ENCODE assay signal across 1 cellular context in the genomic region with DNA sequence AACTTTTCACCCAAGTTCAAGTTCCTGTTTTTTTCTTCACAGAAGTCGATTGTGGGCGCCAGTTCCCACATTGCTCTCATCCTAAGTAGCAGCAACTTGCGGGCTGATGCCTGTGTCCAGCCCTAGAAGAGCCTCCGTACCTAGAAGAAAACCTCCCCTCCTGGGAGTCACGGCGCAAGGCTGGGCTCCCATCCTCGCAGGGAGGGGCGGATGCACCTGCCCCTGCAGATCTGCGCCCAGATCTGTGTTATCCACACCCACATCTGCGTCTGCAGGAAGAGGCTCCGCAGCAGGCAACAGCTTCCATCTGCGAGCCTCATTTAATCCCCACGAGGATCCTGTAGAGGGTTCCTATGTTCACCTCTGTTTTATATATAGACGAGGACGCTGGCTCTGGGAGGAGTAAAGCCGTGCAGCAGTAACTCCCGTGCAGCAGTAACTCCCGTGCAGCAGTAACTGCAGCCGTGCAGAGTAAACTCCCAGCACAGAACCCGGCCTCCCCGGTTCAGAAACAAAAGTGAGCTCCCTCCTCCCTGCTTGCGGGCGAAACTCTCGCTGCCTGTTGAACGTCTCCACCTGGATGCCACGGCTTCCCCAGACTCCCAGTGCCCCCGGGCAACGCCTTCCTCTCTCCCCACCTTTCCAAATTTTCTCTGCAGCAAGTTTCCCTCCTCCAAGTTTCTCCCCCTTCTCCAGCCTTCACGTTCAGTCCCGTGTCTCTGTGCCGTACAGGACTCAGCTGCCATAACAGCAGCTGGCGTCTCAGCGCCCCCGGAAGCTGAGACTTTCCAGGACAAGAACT.
TF ChIP-seq lines count a peak whose summit lies in the region.

No MANE protein-coding gene starts in this region.

TF ChIP-seq in GM12878, 131 proteins besides CTCF, POLR2A, EP300 and RAD21:
- TF ChIP-seq SUPT20H (IDR thresholded peaks at IDR 0.05; ENCODE audit: borderline replicate concordance, control insufficient read depth, low read depth, low read length) (no peak), SIN3A (IDR thresholded peaks at IDR 0.05; ENCODE audit: low read depth, low read length) (no peak), IKZF2 (IDR thresholded peaks at IDR 0.05) (peak; percentile 15 to 38; a peak in 2 of 4 replicates), RB1 (IDR thresholded peaks at IDR 0.05; ENCODE audit: borderline replicate concordance) (no peak), CBX5 (IDR thresholded peaks at IDR 0.05; ENCODE audit: low read depth) (no peak), SMAD5 (IDR thresholded peaks at IDR 0.05; ENCODE audit: low read depth) (no peak), RCOR1 (conservative IDR thresholded peaks at IDR 0.05; ENCODE audit: low read depth, low read length) (no peak), SPI1 (IDR thresholded peaks at IDR 0.05; ENCODE audit: borderline replicate concordance, insufficient read depth, low read depth, low read length) (0 out of 2 replicates have a peak, but pooled peaks have one; percentile 10), NFXL1 (IDR thresholded peaks at IDR 0.05; ENCODE audit: borderline replicate concordance) (no peak), MXI1 (IDR thresholded peaks at IDR 0.05; ENCODE audit: low read depth, low read length) (no peak; the same call in 1 of the 2 replicates), DPF2 (IDR thresholded peaks at IDR 0.05) (0 out of 2 replicates have a peak, but pooled peaks have one; percentile 9), IKZF1 (conservative IDR thresholded peaks at IDR 0.05) (peak; percentile 75), WRNIP1 (IDR thresholded peaks at IDR 0.05; ENCODE audit: borderline replicate concordance, low read depth, low read length) (no peak), TCF3 (IDR thresholded peaks at IDR 0.05; ENCODE audit: borderline replicate concordance, insufficient read depth, low read depth, low read length) (peak; percentile 35; the same call in 1 of the 2 replicates), ZNF217 (IDR thresholded peaks at IDR 0.05) (no peak), NFYA (IDR thresholded peaks at IDR 0.05; ENCODE audit: borderline replicate concordance, low read depth, low read length) (no peak), PAX5 (IDR thresholded peaks at IDR 0.05; ENCODE audit: borderline replicate concordance, low read depth, low read length) (0 out of 2 replicates have a peak, but pooled peaks have one; percentile 17), HDGF (IDR thresholded peaks at IDR 0.05) (no peak), CREM (IDR thresholded peaks at IDR 0.05; ENCODE audit: low read depth) (0 out of 2 replicates have a peak, but pooled peaks have one; percentile 16), BHLHE40 (IDR thresholded peaks at IDR 0.05; ENCODE audit: borderline replicate concordance in 1 of 2, low read depth in 2 of 2, low read length in 1 of 2) (peak in 1 of 2 experiments; percentile 59; a peak in 3 of 4 replicates), GATAD2B (conservative IDR thresholded peaks at IDR 0.05; ENCODE audit: low read depth) (peak; percentile 33; the same call in 1 of the 2 replicates), MEF2B (IDR thresholded peaks at IDR 0.05; ENCODE audit: partially characterized antibody, poor library complexity, severe bottlenecking) (peak; percentile 44), EED (IDR thresholded peaks at IDR 0.05; ENCODE audit: low read depth) (0 out of 2 replicates have a peak, but pooled peaks have one; percentile 59), NR2F1 (conservative IDR thresholded peaks at IDR 0.05) (peak; percentile 26; the same call in 1 of the 2 replicates), TCF12 (IDR thresholded peaks at IDR 0.05; ENCODE audit: low read depth, low read length) (peak; percentile 60; the same call in 1 of the 2 replicates)
- TF ChIP-seq, protein P1, sequence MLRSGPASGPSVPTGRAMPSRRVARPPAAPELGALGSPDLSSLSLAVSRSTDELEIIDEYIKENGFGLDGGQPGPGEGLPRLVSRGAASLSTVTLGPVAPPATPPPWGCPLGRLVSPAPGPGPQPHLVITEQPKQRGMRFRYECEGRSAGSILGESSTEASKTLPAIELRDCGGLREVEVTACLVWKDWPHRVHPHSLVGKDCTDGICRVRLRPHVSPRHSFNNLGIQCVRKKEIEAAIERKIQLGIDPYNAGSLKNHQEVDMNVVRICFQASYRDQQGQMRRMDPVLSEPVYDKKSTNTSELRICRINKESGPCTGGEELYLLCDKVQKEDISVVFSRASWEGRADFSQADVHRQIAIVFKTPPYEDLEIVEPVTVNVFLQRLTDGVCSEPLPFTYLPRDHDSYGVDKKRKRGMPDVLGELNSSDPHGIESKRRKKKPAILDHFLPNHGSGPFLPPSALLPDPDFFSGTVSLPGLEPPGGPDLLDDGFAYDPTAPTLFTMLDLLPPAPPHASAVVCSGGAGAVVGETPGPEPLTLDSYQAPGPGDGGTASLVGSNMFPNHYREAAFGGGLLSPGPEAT (IDR thresholded peaks at IDR 0.05; ENCODE audit: low read depth), result peak; percentile 17; the same call in 1 of the 2 replicates
- TF ChIP-seq, protein P2, sequence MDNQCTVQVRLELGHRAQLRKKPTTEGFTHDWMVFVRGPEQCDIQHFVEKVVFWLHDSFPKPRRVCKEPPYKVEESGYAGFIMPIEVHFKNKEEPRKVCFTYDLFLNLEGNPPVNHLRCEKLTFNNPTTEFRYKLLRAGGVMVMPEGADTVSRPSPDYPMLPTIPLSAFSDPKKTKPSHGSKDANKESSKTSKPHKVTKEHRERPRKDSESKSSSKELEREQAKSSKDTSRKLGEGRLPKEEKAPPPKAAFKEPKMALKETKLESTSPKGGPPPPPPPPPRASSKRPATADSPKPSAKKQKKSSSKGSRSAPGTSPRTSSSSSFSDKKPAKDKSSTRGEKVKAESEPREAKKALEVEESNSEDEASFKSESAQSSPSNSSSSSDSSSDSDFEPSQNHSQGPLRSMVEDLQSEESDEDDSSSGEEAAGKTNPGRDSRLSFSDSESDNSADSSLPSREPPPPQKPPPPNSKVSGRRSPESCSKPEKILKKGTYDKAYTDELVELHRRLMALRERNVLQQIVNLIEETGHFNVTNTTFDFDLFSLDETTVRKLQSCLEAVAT (IDR thresholded peaks at IDR 0.05), result no peak
- TF ChIP-seq, protein P3, sequence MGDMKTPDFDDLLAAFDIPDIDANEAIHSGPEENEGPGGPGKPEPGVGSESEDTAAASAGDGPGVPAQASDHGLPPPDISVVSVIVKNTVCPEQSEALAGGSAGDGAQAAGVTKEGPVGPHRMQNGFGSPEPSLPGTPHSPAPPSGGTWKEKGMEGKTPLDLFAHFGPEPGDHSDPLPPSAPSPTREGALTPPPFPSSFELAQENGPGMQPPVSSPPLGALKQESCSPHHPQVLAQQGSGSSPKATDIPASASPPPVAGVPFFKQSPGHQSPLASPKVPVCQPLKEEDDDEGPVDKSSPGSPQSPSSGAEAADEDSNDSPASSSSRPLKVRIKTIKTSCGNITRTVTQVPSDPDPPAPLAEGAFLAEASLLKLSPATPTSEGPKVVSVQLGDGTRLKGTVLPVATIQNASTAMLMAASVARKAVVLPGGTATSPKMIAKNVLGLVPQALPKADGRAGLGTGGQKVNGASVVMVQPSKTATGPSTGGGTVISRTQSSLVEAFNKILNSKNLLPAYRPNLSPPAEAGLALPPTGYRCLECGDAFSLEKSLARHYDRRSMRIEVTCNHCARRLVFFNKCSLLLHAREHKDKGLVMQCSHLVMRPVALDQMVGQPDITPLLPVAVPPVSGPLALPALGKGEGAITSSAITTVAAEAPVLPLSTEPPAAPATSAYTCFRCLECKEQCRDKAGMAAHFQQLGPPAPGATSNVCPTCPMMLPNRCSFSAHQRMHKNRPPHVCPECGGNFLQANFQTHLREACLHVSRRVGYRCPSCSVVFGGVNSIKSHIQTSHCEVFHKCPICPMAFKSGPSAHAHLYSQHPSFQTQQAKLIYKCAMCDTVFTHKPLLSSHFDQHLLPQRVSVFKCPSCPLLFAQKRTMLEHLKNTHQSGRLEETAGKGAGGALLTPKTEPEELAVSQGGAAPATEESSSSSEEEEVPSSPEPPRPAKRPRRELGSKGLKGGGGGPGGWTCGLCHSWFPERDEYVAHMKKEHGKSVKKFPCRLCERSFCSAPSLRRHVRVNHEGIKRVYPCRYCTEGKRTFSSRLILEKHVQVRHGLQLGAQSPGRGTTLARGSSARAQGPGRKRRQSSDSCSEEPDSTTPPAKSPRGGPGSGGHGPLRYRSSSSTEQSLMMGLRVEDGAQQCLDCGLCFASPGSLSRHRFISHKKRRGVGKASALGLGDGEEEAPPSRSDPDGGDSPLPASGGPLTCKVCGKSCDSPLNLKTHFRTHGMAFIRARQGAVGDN (IDR thresholded peaks at IDR 0.05), result no peak
